In the genomic region with DNA sequence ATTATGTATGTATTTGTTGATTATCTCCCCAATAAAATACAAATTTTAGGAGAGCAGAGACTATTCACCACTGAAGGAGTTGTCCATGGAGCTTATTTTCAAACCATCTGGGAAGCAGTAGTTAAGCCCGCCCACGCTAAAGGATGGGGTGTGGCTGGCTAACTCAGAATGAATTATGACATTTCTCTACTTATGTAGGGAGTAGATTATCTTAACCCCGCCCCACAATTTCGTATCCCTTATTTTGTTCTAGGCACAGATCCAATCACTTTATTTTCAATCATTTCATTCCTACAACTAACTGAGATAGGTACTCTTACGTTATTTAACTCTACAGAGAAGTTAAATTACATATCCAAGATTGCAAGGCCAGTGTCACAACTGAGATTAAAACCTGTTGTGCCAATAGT, we compare ENCODE assay signal across 8 cellular contexts. TPM values are rescaled to one million over a fixed set of nuclear protein-coding genes. Genes with fewer than 3 reads are reported as not detected.
DNase-seq lines count a peak whose midpoint lies in the region; ATAC-seq and TF ChIP-seq lines count a peak whose summit lies in the region.

No MANE protein-coding gene starts in this region.

- H3K79me2 ChIP-seq in hepatocyte = peaks cover 33% of the 10 kb centered on the region

- H4K20me1 ChIP-seq in hepatocyte (ENCODE audit: insufficient read depth, poor library complexity, severe bottlenecking) = peaks cover 26% of the 10 kb centered on the region

- no peaks in the 10 kb centered on the region for H3K27me3 ChIP-seq in hepatocyte
- H3K27me3 ChIP-seq in stomach smooth muscle (ENCODE audit: control insufficient read depth in 1 of 2, insufficient read depth in 2 of 2, low read length in 2 of 2) = no peaks in the 10 kb centered on the region

- H3K4me2 ChIP-seq in hepatocyte = peak overlapping the region; percentile 74

- DNase-seq in EH (ENCODE audit: low read depth) = peak; percentile 68
- DNase-seq in NCI-H1694 (lab: John Stamatoyannopoulos, UW) = peak; percentile 66
- peak; percentile 84 for DNase-seq in hepatocyte (ENCODE audit: low spot score)
- no peak for DNase-seq in SKM-1 treated with dmso at 0.1 percent for 144 hours (lab: John Stamatoyannopoulos, UW; ENCODE audit: unreplicated experiment)
- no peak for DNase-seq in 8988T

- peak overlapping the region in 1 of 2 donors; percentile 99 for H3K9ac ChIP-seq in stomach smooth muscle (ENCODE audit: low read length in 2 of 2)

- H2AFZ ChIP-seq in hepatocyte = no peak overlapping the region

- H3K27ac ChIP-seq in VCaP (peak overlapping the region; percentile 94), hepatocyte (peak overlapping the region; percentile 95), stomach smooth muscle (ENCODE audit: low read length) (peak overlapping the region; percentile 99)

- 24% methylated on average over 5 of the region's 5 CpGs for WGBS in hepatocyte (ENCODE audit: low lambda C conversion rate, missing lambda C conversion rate)

- H3K4me3 ChIP-seq in hepatocyte (peak overlapping the region; percentile 7), stomach smooth muscle (ENCODE audit: low read length in 2 of 2) (peak overlapping the region; percentile 93 to 97)

- H3K36me3 ChIP-seq in hepatocyte (replicated peaks; ENCODE audit: insufficient read depth, low read depth) = no peaks in the 10 kb centered on the region
- no peaks in the 10 kb centered on the region for H3K36me3 ChIP-seq in stomach smooth muscle (ENCODE audit: control insufficient read depth in 2 of 2, insufficient read depth in 2 of 2, low read length in 2 of 2)

- TF ChIP-seq CTCF in VCaP (conservative IDR thresholded peaks at IDR 0.05) (no peak), hepatocyte (IDR thresholded peaks at IDR 0.05; ENCODE audit: poor library complexity) (no peak)

- no peak for ATAC-seq in HG03108 (IDR thresholded peaks at IDR 0.05; ENCODE audit: unreplicated experiment)

- H3K4me1 ChIP-seq in hepatocyte (ENCODE audit: insufficient read depth) (peaks cover 18% of the 10 kb centered on the region), stomach smooth muscle (ENCODE audit: control insufficient read depth, insufficient read depth, low read length) (peaks cover 8% of the 10 kb centered on the region)

- H3K9me3 ChIP-seq in hepatocyte (ENCODE audit: low read depth) = no peaks in the 10 kb centered on the region
- H3K9me3 ChIP-seq in stomach smooth muscle (ENCODE audit: control insufficient read depth in 2 of 2, low read length in 2 of 2) = no peaks in the 10 kb centered on the region

- H3K9me2 ChIP-seq in hepatocyte (replicated peaks; ENCODE audit: insufficient read depth) = no peaks in the 10 kb centered on the region

RNA-seq across cellular contexts. Expression of a gene that starts 1.4 kb away (rescaled TPM):
- total RNA-seq in hepatocyte = 255 and 338 TPM in 2 replicates
- polyA plus RNA-seq in hepatocyte = 455 and 484 TPM in 2 replicates

RNA-seq across cellular contexts. Expression of a gene that starts 40.4 kb away (rescaled TPM):
- 2.3 and 3.5 TPM in 2 replicates for total RNA-seq in hepatocyte
- 6.0 and 6.8 TPM in 2 replicates for polyA plus RNA-seq in hepatocyte

Comparison
In these comparisons a context has a peak if more than half of its experiments do, and no peak if none do; other contexts are left out.
1. DNase-seq: peak in EH (single experiment), NCI-H1694 (single experiment) and hepatocyte (single experiment); none in SKM-1 treated with dmso at 0.1 percent for 144 hours (single experiment) and 8988T (single experiment).
2. Peak in every context shown above with its lines, with median percentiles within 50 percentile points of each other: H3K27ac ChIP-seq.